In the genomic region with DNA sequence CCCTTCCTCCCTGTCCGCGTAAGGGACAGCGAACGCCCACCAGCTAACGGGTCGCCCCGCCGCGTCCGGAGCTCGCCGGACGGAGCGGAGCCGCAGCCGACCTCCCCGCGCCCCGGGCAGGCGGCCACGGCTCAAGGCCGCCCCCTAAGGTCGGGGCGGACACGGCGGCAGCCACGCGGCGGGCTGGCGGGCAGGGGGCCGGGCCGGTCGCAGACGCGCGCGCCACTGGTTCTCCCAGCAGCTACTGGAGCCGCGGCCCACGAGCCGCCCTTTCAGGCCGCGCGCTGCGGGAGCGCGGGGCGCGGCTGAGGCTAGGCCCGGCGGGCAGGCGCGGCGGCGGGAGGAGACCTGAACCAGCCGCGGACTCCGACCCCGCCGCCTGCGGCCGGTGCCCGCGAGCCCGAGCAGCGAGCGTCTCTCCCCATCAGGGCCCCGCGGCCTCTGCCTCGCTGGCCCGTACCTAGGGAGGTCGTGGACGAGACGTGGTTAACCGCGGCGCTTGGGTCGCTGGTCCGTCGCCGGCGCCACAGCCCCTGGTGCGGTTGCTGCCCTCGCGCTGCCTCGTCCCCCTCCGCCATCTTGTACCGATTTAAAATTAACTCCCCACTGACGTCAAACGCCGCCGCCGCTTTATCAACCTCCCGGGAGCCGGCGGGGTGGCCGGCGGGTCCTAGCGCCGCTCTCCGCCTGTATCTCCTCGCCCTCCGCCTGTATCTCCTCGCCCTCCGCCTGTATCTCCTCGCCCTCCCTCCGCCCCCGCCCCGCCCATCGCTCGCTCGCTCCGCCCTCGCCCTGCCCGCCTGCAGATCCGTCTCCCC, we compare ENCODE assay signal across 1 cellular context.
TF ChIP-seq lines count a peak whose summit lies in the region.

ATL2 (minus strand) TSS at position 591 of the 818 bp plus-strand sequence; CDS start at position 578, 13 bp downstream.

TF ChIP-seq in HepG2, 621 proteins besides CTCF, POLR2A, EP300 and RAD21 (continued from another document and continues in another):
- TF ChIP-seq HBP1 (CRISPR knock-in tag; IDR thresholded peaks at IDR 0.05; ENCODE audit: low read depth) (peak; percentile 19; the same call in 1 of the 2 replicates), TAF15 (IDR thresholded peaks at IDR 0.05; ENCODE audit: low read depth, low read length, poor library complexity, severe bottlenecking) (no peak), ZNF570 (CRISPR knock-in tag; IDR thresholded peaks at IDR 0.05; ENCODE audit: borderline replicate concordance) (no peak), ZNF616 (CRISPR knock-in tag; IDR thresholded peaks at IDR 0.05; ENCODE audit: low read depth) (peak; percentile 70), SRSF1 (optimal IDR thresholded peaks at IDR 0.05; ENCODE audit: low read depth, low read length) (peak; percentile 58), ONECUT2 (CRISPR knock-in tag; IDR thresholded peaks at IDR 0.05) (0 out of 2 replicates have a peak, but pooled peaks have one; percentile 31), MAFF (IDR thresholded peaks at IDR 0.05; ENCODE audit: low read depth, low read length) (no peak), ZNF264 (CRISPR knock-in tag; IDR thresholded peaks at IDR 0.05) (no peak), ZNF672 (CRISPR knock-in tag; IDR thresholded peaks at IDR 0.05) (no peak), ZC3H4 (CRISPR knock-in tag; IDR thresholded peaks at IDR 0.05; ENCODE audit: borderline replicate concordance) (no peak), ZNF10 (CRISPR knock-in tag; IDR thresholded peaks at IDR 0.05; ENCODE audit: borderline replicate concordance, low read depth) (no peak), MXI1 (IDR thresholded peaks at IDR 0.05; ENCODE audit: borderline replicate concordance, low read depth, low read length) (peak; percentile 53; the same call in 2 of the 3 replicates), ZNF33B (CRISPR knock-in tag; IDR thresholded peaks at IDR 0.05) (no peak), ZBTB14 (CRISPR knock-in tag; IDR thresholded peaks at IDR 0.05) (peak; percentile 38), HOXA5 (CRISPR knock-in tag; IDR thresholded peaks at IDR 0.05) (peak; percentile 96), ZNF816 (CRISPR knock-in tag; IDR thresholded peaks at IDR 0.05; ENCODE audit: borderline replicate concordance) (0 out of 2 replicates have a peak, but pooled peaks have one; percentile 3), DPF2 (CRISPR knock-in tag; IDR thresholded peaks at IDR 0.05; ENCODE audit: borderline replicate concordance, low read depth) (no peak), ZHX2 (IDR thresholded peaks at IDR 0.05; ENCODE audit: low read depth) (peak; percentile 91), ZHX2 (CRISPR knock-in tag; IDR thresholded peaks at IDR 0.05; ENCODE audit: borderline replicate concordance) (no peak), CHD2 (IDR thresholded peaks at IDR 0.05; ENCODE audit: low read depth, low read length) (no peak), ZBTB44 (CRISPR knock-in tag; IDR thresholded peaks at IDR 0.05) (peak; percentile 48; the same call in 1 of the 2 replicates), SNAI1 (CRISPR knock-in tag; IDR thresholded peaks at IDR 0.05; ENCODE audit: borderline replicate concordance) (no peak), HNRNPUL1 (IDR thresholded peaks at IDR 0.05; ENCODE audit: low read depth, low read length) (no peak), NCOA1 (CRISPR knock-in tag; IDR thresholded peaks at IDR 0.05) (peak; percentile 57; the same call in 1 of the 2 replicates)
- TF ChIP-seq, protein P1, sequence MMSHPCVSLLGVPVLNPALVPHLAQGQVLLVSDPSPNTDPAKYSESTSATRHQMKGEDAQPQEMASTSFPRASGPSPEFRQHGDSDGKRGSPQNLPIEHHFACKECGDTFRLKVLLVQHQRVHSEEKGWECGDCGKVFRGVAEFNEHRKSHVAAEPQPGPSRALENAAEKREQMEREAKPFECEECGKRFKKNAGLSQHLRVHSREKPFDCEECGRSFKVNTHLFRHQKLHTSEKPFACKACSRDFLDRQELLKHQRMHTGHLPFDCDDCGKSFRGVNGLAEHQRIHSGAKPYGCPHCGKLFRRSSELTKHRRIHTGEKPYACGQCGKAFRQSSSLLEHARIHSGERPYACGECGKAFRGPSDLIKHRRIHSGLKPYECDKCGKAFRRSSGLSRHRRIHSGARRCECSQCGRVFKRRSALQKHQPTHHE (CRISPR knock-in tag; IDR thresholded peaks at IDR 0.05; ENCODE audit: borderline replicate concordance): no peak; the same call in 1 of the 2 replicates
- TF ChIP-seq, protein P2, sequence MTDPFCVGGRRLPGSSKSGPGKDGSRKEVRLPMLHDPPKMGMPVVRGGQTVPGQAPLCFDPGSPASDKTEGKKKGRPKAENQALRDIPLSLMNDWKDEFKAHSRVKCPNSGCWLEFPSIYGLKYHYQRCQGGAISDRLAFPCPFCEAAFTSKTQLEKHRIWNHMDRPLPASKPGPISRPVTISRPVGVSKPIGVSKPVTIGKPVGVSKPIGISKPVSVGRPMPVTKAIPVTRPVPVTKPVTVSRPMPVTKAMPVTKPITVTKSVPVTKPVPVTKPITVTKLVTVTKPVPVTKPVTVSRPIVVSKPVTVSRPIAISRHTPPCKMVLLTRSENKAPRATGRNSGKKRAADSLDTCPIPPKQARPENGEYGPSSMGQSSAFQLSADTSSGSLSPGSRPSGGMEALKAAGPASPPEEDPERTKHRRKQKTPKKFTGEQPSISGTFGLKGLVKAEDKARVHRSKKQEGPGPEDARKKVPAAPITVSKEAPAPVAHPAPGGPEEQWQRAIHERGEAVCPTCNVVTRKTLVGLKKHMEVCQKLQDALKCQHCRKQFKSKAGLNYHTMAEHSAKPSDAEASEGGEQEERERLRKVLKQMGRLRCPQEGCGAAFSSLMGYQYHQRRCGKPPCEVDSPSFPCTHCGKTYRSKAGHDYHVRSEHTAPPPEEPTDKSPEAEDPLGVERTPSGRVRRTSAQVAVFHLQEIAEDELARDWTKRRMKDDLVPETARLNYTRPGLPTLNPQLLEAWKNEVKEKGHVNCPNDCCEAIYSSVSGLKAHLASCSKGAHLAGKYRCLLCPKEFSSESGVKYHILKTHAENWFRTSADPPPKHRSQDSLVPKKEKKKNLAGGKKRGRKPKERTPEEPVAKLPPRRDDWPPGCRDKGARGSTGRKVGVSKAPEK (CRISPR knock-in tag; IDR thresholded peaks at IDR 0.05; ENCODE audit: borderline replicate concordance): 0 out of 2 replicates have a peak, but pooled peaks have one; percentile 14
- TF ChIP-seq, protein P3, sequence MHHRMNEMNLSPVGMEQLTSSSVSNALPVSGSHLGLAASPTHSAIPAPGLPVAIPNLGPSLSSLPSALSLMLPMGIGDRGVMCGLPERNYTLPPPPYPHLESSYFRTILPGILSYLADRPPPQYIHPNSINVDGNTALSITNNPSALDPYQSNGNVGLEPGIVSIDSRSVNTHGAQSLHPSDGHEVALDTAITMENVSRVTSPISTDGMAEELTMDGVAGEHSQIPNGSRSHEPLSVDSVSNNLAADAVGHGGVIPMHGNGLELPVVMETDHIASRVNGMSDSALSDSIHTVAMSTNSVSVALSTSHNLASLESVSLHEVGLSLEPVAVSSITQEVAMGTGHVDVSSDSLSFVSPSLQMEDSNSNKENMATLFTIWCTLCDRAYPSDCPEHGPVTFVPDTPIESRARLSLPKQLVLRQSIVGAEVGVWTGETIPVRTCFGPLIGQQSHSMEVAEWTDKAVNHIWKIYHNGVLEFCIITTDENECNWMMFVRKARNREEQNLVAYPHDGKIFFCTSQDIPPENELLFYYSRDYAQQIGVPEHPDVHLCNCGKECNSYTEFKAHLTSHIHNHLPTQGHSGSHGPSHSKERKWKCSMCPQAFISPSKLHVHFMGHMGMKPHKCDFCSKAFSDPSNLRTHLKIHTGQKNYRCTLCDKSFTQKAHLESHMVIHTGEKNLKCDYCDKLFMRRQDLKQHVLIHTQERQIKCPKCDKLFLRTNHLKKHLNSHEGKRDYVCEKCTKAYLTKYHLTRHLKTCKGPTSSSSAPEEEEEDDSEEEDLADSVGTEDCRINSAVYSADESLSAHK (CRISPR knock-in tag; IDR thresholded peaks at IDR 0.05; ENCODE audit: borderline replicate concordance): no peak
- TF ChIP-seq, protein P4, sequence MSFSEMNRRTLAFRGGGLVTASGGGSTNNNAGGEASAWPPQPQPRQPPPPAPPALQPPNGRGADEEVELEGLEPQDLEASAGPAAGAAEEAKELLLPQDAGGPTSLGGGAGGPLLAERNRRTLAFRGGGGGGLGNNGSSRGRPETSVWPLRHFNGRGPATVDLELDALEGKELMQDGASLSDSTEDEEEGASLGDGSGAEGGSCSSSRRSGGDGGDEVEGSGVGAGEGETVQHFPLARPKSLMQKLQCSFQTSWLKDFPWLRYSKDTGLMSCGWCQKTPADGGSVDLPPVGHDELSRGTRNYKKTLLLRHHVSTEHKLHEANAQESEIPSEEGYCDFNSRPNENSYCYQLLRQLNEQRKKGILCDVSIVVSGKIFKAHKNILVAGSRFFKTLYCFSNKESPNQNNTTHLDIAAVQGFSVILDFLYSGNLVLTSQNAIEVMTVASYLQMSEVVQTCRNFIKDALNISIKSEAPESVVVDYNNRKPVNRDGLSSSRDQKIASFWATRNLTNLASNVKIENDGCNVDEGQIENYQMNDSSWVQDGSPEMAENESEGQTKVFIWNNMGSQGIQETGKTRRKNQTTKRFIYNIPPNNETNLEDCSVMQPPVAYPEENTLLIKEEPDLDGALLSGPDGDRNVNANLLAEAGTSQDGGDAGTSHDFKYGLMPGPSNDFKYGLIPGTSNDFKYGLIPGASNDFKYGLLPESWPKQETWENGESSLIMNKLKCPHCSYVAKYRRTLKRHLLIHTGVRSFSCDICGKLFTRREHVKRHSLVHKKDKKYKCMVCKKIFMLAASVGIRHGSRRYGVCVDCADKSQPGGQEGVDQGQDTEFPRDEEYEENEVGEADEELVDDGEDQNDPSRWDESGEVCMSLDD (CRISPR knock-in tag; IDR thresholded peaks at IDR 0.05; ENCODE audit: borderline replicate concordance): no peak; the same call in 1 of the 2 replicates
- TF ChIP-seq, protein P5, sequence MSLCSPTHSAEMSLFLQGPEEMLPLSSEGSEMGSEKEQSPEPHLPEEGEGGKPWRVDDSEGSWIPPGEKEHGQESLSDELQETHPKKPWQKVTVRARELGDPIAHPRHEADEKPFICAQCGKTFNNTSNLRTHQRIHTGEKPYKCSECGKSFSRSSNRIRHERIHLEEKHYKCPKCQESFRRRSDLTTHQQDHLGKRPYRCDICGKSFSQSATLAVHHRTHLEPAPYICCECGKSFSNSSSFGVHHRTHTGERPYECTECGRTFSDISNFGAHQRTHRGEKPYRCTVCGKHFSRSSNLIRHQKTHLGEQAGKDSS (CRISPR knock-in tag; IDR thresholded peaks at IDR 0.05; ENCODE audit: borderline replicate concordance, low read depth): no peak
